Comparison of ENCODE assay signal across 12 cellular contexts in the genomic region with DNA sequence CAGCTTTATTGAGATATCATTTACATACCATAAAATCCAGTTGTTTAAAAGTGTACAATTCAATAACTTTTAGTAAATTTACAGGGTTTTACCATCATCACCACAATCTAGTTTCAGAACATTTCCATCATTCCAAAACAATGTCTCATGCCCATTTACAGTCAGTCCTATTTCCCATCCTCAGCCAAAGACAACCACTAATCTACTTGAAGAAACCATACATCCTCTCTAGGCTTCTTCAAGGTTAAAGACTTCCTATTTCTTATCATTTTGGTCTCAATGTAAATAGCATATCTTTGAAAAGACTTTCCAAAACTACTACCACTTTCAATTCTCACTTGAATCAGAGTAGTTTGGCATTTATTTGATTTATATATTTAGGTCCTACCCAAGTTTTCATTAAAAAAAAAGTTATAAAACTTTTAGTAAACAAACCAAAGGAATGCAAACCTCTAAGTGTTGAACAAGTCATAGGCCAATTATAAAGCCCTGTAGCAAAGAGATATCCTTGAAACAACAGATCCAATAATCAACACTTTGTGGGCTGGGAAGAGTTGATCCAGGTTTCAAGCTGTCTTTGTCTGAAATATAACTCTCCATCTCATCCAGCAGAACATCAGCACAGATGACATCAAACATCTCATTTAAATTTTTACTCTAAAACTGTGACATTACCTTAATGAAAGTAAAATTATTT.
A peak's percentile ranks its signal among the peaks of the same experiment; 100 is the strongest.
DNase-seq lines count a peak whose midpoint lies in the region; ATAC-seq and TF ChIP-seq lines count a peak whose summit lies in the region.
"Had no signal": no experiment of that assay in that cellular context is flagged by ENCODE, and none has a peak within 500 bp of the region (broad histone marks: within the 10 kb centered on the region; RNA-seq: fewer than 3 reads in every experiment).

No MANE protein-coding gene starts in this region.

- H2BK20ac ChIP-seq in IMR-90 (ENCODE audit: low read depth, low read length), result no peak overlapping the region

- 0 out of 2 replicates have a peak overlapping the region, but pooled peaks have one; percentile 25 for H4K91ac ChIP-seq in IMR-90 (ENCODE audit: insufficient read depth, low read depth, low read length)

- intact Hi-C loops in IMR-90 (cut with micrococcal nuclease), result no loop called here
- intact Hi-C loops in Caco-2 (cut with micrococcal nuclease; ENCODE audit: unreplicated experiment), result no loop called here
- intact Hi-C loops in sciatic nerve (cut with DNase I), result no loop called here

- TF ChIP-seq RAD21 in IMR-90 (IDR thresholded peaks at IDR 0.05; ENCODE audit: low read length), result no peak

- no peak overlapping the region for H2BK15ac ChIP-seq in IMR-90 (ENCODE audit: low read depth, low read length)

- POLR2A ChIA-PET in BJ (lab: Charles Lee), result no interaction called here
- POLR2A ChIA-PET in IMR-90 (lab: Charles Lee; ENCODE audit: unreplicated experiment), result no interaction called here
- POLR2A ChIA-PET in Caco-2 (lab: Charles Lee), result no interaction called here

- peak overlapping the region; percentile 2 for H3K27ac Mint-ChIP-seq in activated naive CD8-positive, alpha-beta T cell treated with anti-CD3 and anti-CD28 coated beads for 36 hours
- H3K27ac Mint-ChIP-seq in Caco-2 (ENCODE audit: unreplicated experiment), result no peak overlapping the region
- H3K27ac Mint-ChIP-seq: activated naive CD4-positive, alpha-beta T cell treated with anti-CD3 and anti-CD28 coated beads, Interleukin-2, amount 50 U/mL, for 24 hours had no signal

- H3K27me3 ChIP-seq in BJ (ENCODE audit: control insufficient read depth, insufficient read depth, low read length) (no peaks in the 10 kb centered on the region), IMR-90 (ENCODE audit: control insufficient read depth, insufficient read depth, low read length) (no peaks in the 10 kb centered on the region), Caco-2 (replicated peaks; ENCODE audit: control insufficient read depth, insufficient read depth, low read length) (no peaks in the 10 kb centered on the region)

- H3K4me2 ChIP-seq in IMR-90 (ENCODE audit: low read depth, low read length), result no peak overlapping the region

- H3K18ac ChIP-seq in IMR-90 (ENCODE audit: low read depth, low read length), result no peak overlapping the region

- H3K36me3 Mint-ChIP-seq in activated naive CD8-positive, alpha-beta T cell treated with anti-CD3 and anti-CD28 coated beads for 36 hours, result peaks cover 9% of the 10 kb centered on the region
- H3K36me3 Mint-ChIP-seq in Caco-2 (ENCODE audit: insufficient read depth, unreplicated experiment), result no peaks in the 10 kb centered on the region

- CTCF ChIA-PET in BJ (lab: Yijun Ruan, JAX), result interaction anchor here (0.6 to 1.3 kb wide), 3 partner anchors 366 to 598 kb away, joined by 3 read pairs; no protein-coding TSS in a partner anchor
- CTCF ChIA-PET in IMR-90 (lab: Yijun Ruan, JAX), result no interaction called here
- CTCF ChIA-PET in Caco-2 (lab: Charles Lee), result no interaction called here

- H3K9me1 ChIP-seq in IMR-90 (ENCODE audit: insufficient read depth, low read length), result no peaks in the 10 kb centered on the region

- in situ Hi-C loops in IMR-90 (cut with MboI; ENCODE audit: low sequenced_read_pairs), result no loop called here

- 0 out of 2 replicates have a peak overlapping the region, but pooled peaks have one; percentile 60 for H3K14ac ChIP-seq in IMR-90 (replicated peaks; ENCODE audit: low read depth, low read length)

- TF ChIP-seq CTCF in BJ (IDR thresholded peaks at IDR 0.05; ENCODE audit: insufficient read depth, low read depth, low read length), result no peak
- TF ChIP-seq CTCF in IMR-90 (conservative IDR thresholded peaks at IDR 0.05; ENCODE audit: low read depth, low read length), result no peak
- TF ChIP-seq CTCF in Caco-2 (IDR thresholded peaks at IDR 0.05; ENCODE audit: insufficient read depth in 1 of 2, low read depth in 1 of 2, low read length in 1 of 2, severe bottlenecking in 1 of 2, unreplicated experiment in 1 of 2), result no peak

- peak overlapping the region; percentile 4; the same call in 1 of the 2 replicates for H3K4ac ChIP-seq in IMR-90 (ENCODE audit: low read depth, low read length)

- H3K4me1 Mint-ChIP-seq in activated naive CD8-positive, alpha-beta T cell treated with anti-CD3 and anti-CD28 coated beads for 36 hours, result peaks cover 22% of the 10 kb centered on the region
- no peaks in the 10 kb centered on the region for H3K4me1 Mint-ChIP-seq in Caco-2 (ENCODE audit: low read depth, unreplicated experiment)

- no peaks in the 10 kb centered on the region for H3K9me3 ChIP-seq in IMR-90 (ENCODE audit: control insufficient read depth, insufficient read depth, low read length)
- no peaks in the 10 kb centered on the region for H3K9me3 ChIP-seq in Caco-2

- H3K4me3 ChIP-seq in BJ (ENCODE audit: low read depth, low read length) (no peak overlapping the region), IMR-90 (ENCODE audit: insufficient read depth, low read depth, low read length) (no peak overlapping the region), Caco-2 (ENCODE audit: low read depth, low read length) (no peak overlapping the region)

- H3K4me1 ChIP-seq in IMR-90 (ENCODE audit: control insufficient read depth, insufficient read depth, low read length) (no peaks in the 10 kb centered on the region), Caco-2 (no peaks in the 10 kb centered on the region)

- peak overlapping the region; percentile 54; the same call in 1 of the 2 replicates for H3K56ac ChIP-seq in IMR-90 (ENCODE audit: extremely low read depth, insufficient read depth, low read length)

- H2BK120ac ChIP-seq in IMR-90 (ENCODE audit: low read depth, low read length), result peak overlapping the region; percentile 77

- H3K23ac ChIP-seq in IMR-90 (ENCODE audit: low read depth, low read length), result no peak overlapping the region

- DNase-seq in BJ (ENCODE audit: low read depth) (peak; percentile 67), IMR-90 (peak; percentile 78), iris pigment epithelial cell (ENCODE audit: low read depth) (peak; percentile 95), Caco-2 (no peak), sciatic nerve (ENCODE audit: low spot score) (no peak)
- DNase-seq in activated naive CD8-positive, alpha-beta T cell treated with anti-CD3 and anti-CD28 coated beads for 36 hours, result no peak
- DNase-seq: erythroblast; left ventricle myocardium superior; NK-92 treated with Interleukin-12 subunit alpha and Interleukin-12 subunit beta, amount 100 ng/mL, for 24 hours had no signal

- TF ChIP-seq POLR2A in IMR-90 (IDR thresholded peaks at IDR 0.05; ENCODE audit: low read depth, low read length), result no peak

- no peak overlapping the region for H3K4me3 Mint-ChIP-seq in activated naive CD8-positive, alpha-beta T cell treated with anti-CD3 and anti-CD28 coated beads for 36 hours
- H3K4me3 Mint-ChIP-seq in Caco-2 (ENCODE audit: unreplicated experiment), result no peak overlapping the region
- H3K4me3 Mint-ChIP-seq: activated naive CD4-positive, alpha-beta T cell treated with anti-CD3 and anti-CD28 coated beads, Interleukin-2, amount 50 U/mL, for 24 hours had no signal

- H3K27me3 Mint-ChIP-seq in activated naive CD8-positive, alpha-beta T cell treated with anti-CD3 and anti-CD28 coated beads for 36 hours, result no peaks in the 10 kb centered on the region
- no peaks in the 10 kb centered on the region for H3K27me3 Mint-ChIP-seq in Caco-2 (ENCODE audit: insufficient read depth, unreplicated experiment)
- H3K27me3 Mint-ChIP-seq: activated naive CD4-positive, alpha-beta T cell treated with anti-CD3 and anti-CD28 coated beads, Interleukin-2, amount 50 U/mL, for 24 hours had no signal

- ATAC-seq in IMR-90 (ENCODE audit: low read depth) (peak; percentile 88), HG03097 (IDR thresholded peaks at IDR 0.05; ENCODE audit: low FRiP score, unreplicated experiment) (no peak), HG02623 (IDR thresholded peaks at IDR 0.05; ENCODE audit: unreplicated experiment) (no peak), sciatic nerve (no peak)
- ATAC-seq: left ventricle myocardium superior had no signal

- H2AK5ac ChIP-seq in IMR-90 (ENCODE audit: low read depth, low read length), result no peak overlapping the region

- no peaks in the 10 kb centered on the region for H4K20me1 ChIP-seq in IMR-90 (ENCODE audit: insufficient read depth, low read length)

- H3K36me3 ChIP-seq in BJ (ENCODE audit: control insufficient read depth, insufficient read depth, low read length) (no peaks in the 10 kb centered on the region), IMR-90 (ENCODE audit: control insufficient read depth, insufficient read depth, low read length) (no peaks in the 10 kb centered on the region), Caco-2 (ENCODE audit: control insufficient read depth, insufficient read depth, low read length) (no peaks in the 10 kb centered on the region)

- no peaks in the 10 kb centered on the region; a peak in 1 of 4 replicates for H3K79me1 ChIP-seq in IMR-90 (ENCODE audit: low read depth in 1 of 2, low read length in 2 of 2)

- H4K5ac ChIP-seq in IMR-90 (ENCODE audit: low read depth, low read length), result no peak overlapping the region

- H2AK9ac ChIP-seq in IMR-90 (replicated peaks; ENCODE audit: low read depth, low read length, poor library complexity), result no peak overlapping the region

- H4K8ac ChIP-seq in IMR-90 (ENCODE audit: low read depth in 2 of 2, low read length in 2 of 2), result 0 out of 4 replicates have a peak overlapping the region, but pooled peaks of 1 of the 2 experiments have one; percentile 10

- dilution Hi-C loops in IMR-90 (cut with HindIII; ENCODE audit: low sequenced_read_pairs, unreplicated experiment), result no loop called here

- BruUV-seq in IMR-90 (replicated peaks; lab: Mats Ljungman, UMichigan) (no TSS peak), Caco-2 (replicated peaks; lab: Mats Ljungman, UMichigan) (no TSS peak)

- H3K9ac ChIP-seq in IMR-90 (ENCODE audit: low read depth, low read length), result no peak overlapping the region

- no peak overlapping the region for H3K27ac ChIP-seq in IMR-90 (ENCODE audit: insufficient read depth, low read length)

- H2AFZ ChIP-seq in IMR-90 (replicated peaks; ENCODE audit: low read length, poor library complexity), result no peak overlapping the region

- peaks cover 2% of the 10 kb centered on the region for H3K9me3 Mint-ChIP-seq in activated naive CD8-positive, alpha-beta T cell treated with anti-CD3 and anti-CD28 coated beads for 36 hours
- no peaks in the 10 kb centered on the region for H3K9me3 Mint-ChIP-seq in Caco-2 (ENCODE audit: unreplicated experiment)
- H3K9me3 Mint-ChIP-seq: activated naive CD4-positive, alpha-beta T cell treated with anti-CD3 and anti-CD28 coated beads, Interleukin-2, amount 50 U/mL, for 24 hours had no signal

- H2BK5ac ChIP-seq in IMR-90 (ENCODE audit: low read depth, low read length, poor library complexity, severe bottlenecking), result peak overlapping the region; percentile 60

TF ChIP-seq in IMR-90, 13 proteins besides CTCF, POLR2A, EP300 and RAD21 (continues in another document):
- TF ChIP-seq SMC3 (IDR thresholded peaks at IDR 0.05; ENCODE audit: low read depth, low read length), result no peak
- TF ChIP-seq CHD1 (IDR thresholded peaks at IDR 0.05; ENCODE audit: low read depth, low read length), result no peak

Comparison
In these comparisons a context has a peak if more than half of its experiments do, and no peak if none do; other contexts are left out.
1. DNase-seq: peak in BJ (single experiment), IMR-90 (single experiment) and iris pigment epithelial cell (single experiment); none in activated naive CD8-positive, alpha-beta T cell treated with anti-CD3 and anti-CD28 coated beads for 36 hours (single experiment), Caco-2 (0 of 2) and sciatic nerve (single experiment).